11 cellular contexts compared by ENCODE assay signal in the genomic region with DNA sequence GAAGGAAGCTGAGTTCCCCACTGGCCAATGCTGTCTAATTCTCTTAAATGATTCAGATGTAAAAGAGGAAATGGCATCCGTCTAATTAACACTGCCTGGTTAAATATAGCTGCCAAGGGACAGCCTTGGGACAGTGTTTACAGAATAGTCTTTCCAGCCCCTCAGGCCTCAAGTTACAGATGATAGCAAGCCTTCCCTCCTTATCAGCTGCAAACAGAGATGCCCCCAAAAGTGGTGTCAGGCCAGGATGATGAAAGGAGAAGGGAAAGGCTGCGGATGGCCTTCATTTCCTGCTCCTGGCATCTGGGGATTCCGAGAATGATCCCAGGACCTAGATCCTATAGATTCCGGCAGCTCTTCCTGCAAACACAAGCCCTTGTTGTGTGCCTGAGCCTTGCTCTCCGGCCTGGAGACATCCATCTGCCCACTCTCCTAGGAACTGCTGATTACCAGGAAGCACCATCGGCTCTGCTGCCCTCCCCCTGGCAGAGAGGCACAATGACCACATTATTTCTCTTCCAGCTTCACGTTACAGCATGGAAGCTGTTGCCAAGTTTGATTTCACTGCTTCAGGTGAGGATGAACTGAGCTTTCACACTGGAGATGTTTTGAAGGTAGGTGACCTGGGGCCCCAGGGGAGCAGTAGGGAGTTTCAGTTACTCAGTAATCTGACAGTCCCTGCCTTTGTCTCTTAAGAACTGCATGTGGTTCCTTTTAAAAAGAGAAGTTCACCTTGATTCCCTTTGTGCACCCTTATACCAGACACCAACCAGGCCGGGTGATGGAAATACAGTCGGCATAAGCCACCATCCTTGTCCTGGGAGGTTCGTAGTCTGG. TPM values are rescaled to one million over a fixed set of nuclear protein-coding genes. Genes with fewer than 3 reads are reported as not detected.
A peak's percentile ranks its signal among the peaks of the same experiment; 100 is the strongest.
DNase-seq lines count a peak whose midpoint lies in the region; ATAC-seq and TF ChIP-seq lines count a peak whose summit lies in the region.
"Had no signal": no experiment of that assay in that cellular context is flagged by ENCODE, and none has a peak within 500 bp of the region (broad histone marks: within the 10 kb centered on the region; RNA-seq: fewer than 3 reads in every experiment).

No MANE protein-coding gene starts in this region.

- ATAC-seq in left lung (no peak), aorta (ENCODE audit: low FRiP score) (no peak), GM21717 (IDR thresholded peaks at IDR 0.05; ENCODE audit: unreplicated experiment) (no peak)

- DNase-seq in DMS79 treated with DMSO at 0.1 percent for 48 hours (lab: John Stamatoyannopoulos, UW) = peak; percentile 50
- peak; percentile 94 for DNase-seq in OCI-M1 (lab: John Stamatoyannopoulos, UW)
- DNase-seq in erythroblast (lab: John Stamatoyannopoulos, UW) = peak; percentile 94 to 97
- no peak for DNase-seq in left lung
- no peak for DNase-seq in aorta
- DNase-seq in GOT3 (lab: John Stamatoyannopoulos, UW) = no peak
- DNase-seq: GF-D8 had no signal

- H3K9me3 ChIP-seq in BLaER1 (no peaks in the 10 kb centered on the region), left lung (no peaks in the 10 kb centered on the region), aorta (ENCODE audit: control insufficient read depth, low read length) (no peaks in the 10 kb centered on the region)

- no peaks in the 10 kb centered on the region for H4K20me1 ChIP-seq in BLaER1

- no peaks in the 10 kb centered on the region for H3K27me3 ChIP-seq in BLaER1
- H3K27me3 ChIP-seq in left lung = peaks cover 0 to 76% of the 10 kb centered on the region in 2 donors
- no peaks in the 10 kb centered on the region for H3K27me3 ChIP-seq in aorta (ENCODE audit: control insufficient read depth in 1 of 2, insufficient read depth in 2 of 2, low read length in 1 of 2)

- H3K27ac ChIP-seq in BLaER1 (no peak overlapping the region), left lung (no peak overlapping the region), aorta (ENCODE audit: low read depth in 1 of 2, low read length in 2 of 2) (no peak overlapping the region)

- no peak for TF ChIP-seq CTCF in left lung (IDR thresholded peaks at IDR 0.05)

- WGBS in aorta, 2 donors = 53 to 56% methylated on average over 10 of the region's 10 CpGs

- H3K4me2 ChIP-seq in BLaER1 = peak overlapping the region; percentile 58

- intact Hi-C loops in left lung (cut with DNase I) (no loop called here), aorta (cut with DNase I) (no loop called here)

- peak; percentile 83 for TF ChIP-seq POLR2A in erythroblast (IDR thresholded peaks at IDR 0.05; ENCODE audit: low read length)

- H3K4me3 ChIP-seq in BLaER1 (no peak overlapping the region), left lung (no peak overlapping the region), aorta (ENCODE audit: low read length in 2 of 2) (no peak overlapping the region)

- H3K9ac ChIP-seq in BLaER1 = no peak overlapping the region

- no peaks in the 10 kb centered on the region for H3K36me3 ChIP-seq in BLaER1
- H3K36me3 ChIP-seq in left lung = no peaks in the 10 kb centered on the region
- H3K36me3 ChIP-seq in aorta (ENCODE audit: control insufficient read depth in 1 of 2, insufficient read depth in 2 of 2, low read length in 1 of 2) = no peaks in the 10 kb centered on the region

- H3K4me1 ChIP-seq in BLaER1 (peaks cover 42% of the 10 kb centered on the region), left lung (peaks cover 0 to 12% of the 10 kb centered on the region in 2 donors), aorta (ENCODE audit: control insufficient read depth in 1 of 2, insufficient read depth in 2 of 2, low read length in 2 of 2) (no peaks in the 10 kb centered on the region)

RNA-seq across cellular contexts. Expression of a gene that starts 13.4 kb away (rescaled TPM):
- under 1 TPM; 0.17 to 0.42 TPM for total RNA-seq in left lung
- total RNA-seq in aorta = under 1 TPM; 0.39 to 0.42 TPM
- polyA plus RNA-seq in aorta = not detected
- total RNA-seq: epithelial cell of proximal tubule had no signal

RNA-seq across cellular contexts. Expression of a gene that starts 45.9 kb away (rescaled TPM):
- 1 to 10 TPM; 2.3 to 3.4 TPM for total RNA-seq in left lung
- 1 to 10 TPM; 2.0 to 3.6 TPM for total RNA-seq in aorta
- polyA plus RNA-seq in aorta = under 1 TPM in 1 of 2 donors, not detected in 1; 0.05 TPM
- total RNA-seq: epithelial cell of proximal tubule had no signal

RNA-seq across cellular contexts. Expression of a gene that starts 48.0 kb away (rescaled TPM):
- total RNA-seq in left lung (under 1 TPM; 0.64 to 0.73 TPM), aorta (under 1 TPM; 0.15 to 0.84 TPM)
- polyA plus RNA-seq in aorta = under 1 TPM in 1 of 2 donors, not detected in 1; 0.88 TPM
- total RNA-seq: RPMI7951 had no signal

RNA-seq across cellular contexts. Expression of a gene that starts 53.2 kb away (rescaled TPM):
- total RNA-seq in left lung (under 1 TPM in 1 of 2 donors, not detected in 1; 0.16 TPM), aorta (under 1 TPM in 1 of 2 donors, not detected in 1; 0.12 TPM)
- not detected for polyA plus RNA-seq in aorta
- total RNA-seq: epithelial cell of proximal tubule, RPMI7951 had no signal

Comparison
In these comparisons a context has a peak if more than half of its experiments do, and no peak if none do; other contexts are left out.
1. DNase-seq: peak in DMS79 treated with DMSO at 0.1 percent for 48 hours (single experiment), OCI-M1 (single experiment) and erythroblast (2 of 2); none in left lung (0 of 2), aorta (0 of 2) and GOT3 (single experiment).